In the genomic region with DNA sequence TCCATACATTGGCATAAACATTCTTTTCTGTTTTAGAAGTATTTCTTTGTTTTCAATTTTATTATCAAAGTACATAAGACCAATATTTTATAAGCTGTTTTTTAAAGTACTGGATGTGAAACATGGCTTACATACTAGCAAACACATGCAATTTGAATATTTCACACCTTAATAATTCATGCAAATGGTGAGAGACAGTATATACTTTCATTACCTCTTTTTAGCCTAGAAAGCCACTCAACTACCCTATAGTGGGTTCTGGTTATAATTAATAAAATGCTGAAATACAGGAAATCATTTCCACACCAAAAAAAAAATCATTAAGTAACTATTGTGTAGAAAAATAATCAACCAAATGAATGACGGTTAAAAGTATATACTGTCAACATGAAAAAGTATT, we compare ENCODE assay signal across 18 cellular contexts. TPM values are rescaled to one million over a fixed set of nuclear protein-coding genes. Genes with fewer than 3 reads are reported as not detected.
DNase-seq lines count a peak whose midpoint lies in the region; ATAC-seq, FAIRE-seq and TF ChIP-seq lines count a peak whose summit lies in the region.
"Had no signal": no experiment of that assay in that cellular context is flagged by ENCODE, and none has a peak within 500 bp of the region (broad histone marks: within the 10 kb centered on the region; RNA-seq: fewer than 3 reads in every experiment).

No MANE protein-coding gene starts in this region.

- H3K9ac ChIP-seq in colonic mucosa (ENCODE audit: low read depth in 2 of 2, low read length in 2 of 2): no peak overlapping the region

- no peak overlapping the region for H3K27ac ChIP-seq in colonic mucosa

- H3K36me3 Mint-ChIP-seq in memory B cell: peaks cover 20% of the 10 kb centered on the region
- peaks cover 35% of the 10 kb centered on the region for H3K36me3 Mint-ChIP-seq in activated T-cell treated with anti-CD3 and anti-CD28 coated beads, Interleukin-2, amount 50 U/mL, for 24 hours (ENCODE audit: low read depth)

- H3K4me1 Mint-ChIP-seq in memory B cell: peaks cover 2% of the 10 kb centered on the region
- H3K4me1 Mint-ChIP-seq in activated T-cell treated with anti-CD3 and anti-CD28 coated beads, Interleukin-2, amount 50 U/mL, for 24 hours (ENCODE audit: low read depth): no peaks in the 10 kb centered on the region

- ATAC-seq in HG03139 (IDR thresholded peaks at IDR 0.05; ENCODE audit: unreplicated experiment): peak; percentile 63
- peak; percentile 100 for ATAC-seq in memory B cell (ENCODE audit: low read depth)

- peaks cover 2% of the 10 kb centered on the region for H3K9me3 Mint-ChIP-seq in memory B cell
- H3K9me3 Mint-ChIP-seq in activated T-cell treated with anti-CD3 and anti-CD28 coated beads, Interleukin-2, amount 50 U/mL, for 24 hours: no peaks in the 10 kb centered on the region
- H3K9me3 Mint-ChIP-seq: CD4-positive, alpha-beta T cell; HFFc6 had no signal

- H3K4me3 Mint-ChIP-seq in memory B cell: no peak overlapping the region
- no peak overlapping the region for H3K4me3 Mint-ChIP-seq in activated T-cell treated with anti-CD3 and anti-CD28 coated beads, Interleukin-2, amount 50 U/mL, for 24 hours
- H3K4me3 Mint-ChIP-seq: CD4-positive, alpha-beta T cell; HFFc6 had no signal

- no peaks in the 10 kb centered on the region for H3K27me3 Mint-ChIP-seq in memory B cell
- no peaks in the 10 kb centered on the region for H3K27me3 Mint-ChIP-seq in activated T-cell treated with anti-CD3 and anti-CD28 coated beads, Interleukin-2, amount 50 U/mL, for 24 hours
- H3K27me3 Mint-ChIP-seq: CD4-positive, alpha-beta T cell had no signal

- intact Hi-C loops in colonic mucosa (cut with DNase I): no loop called here

- no peak overlapping the region for H3K27ac Mint-ChIP-seq in memory B cell
- no peak overlapping the region for H3K27ac Mint-ChIP-seq in activated T-cell treated with anti-CD3 and anti-CD28 coated beads, Interleukin-2, amount 50 U/mL, for 24 hours
- H3K27ac Mint-ChIP-seq: CD4-positive, alpha-beta T cell; HFFc6 had no signal

- DNase-seq in GM18507 (ENCODE audit: extremely low spot score, insufficient read length, low read depth): no peak
- DNase-seq in NOMO-1 treated with dmso at 0.1 percent for 144 hours (lab: John Stamatoyannopoulos, UW; ENCODE audit: unreplicated experiment): peak; percentile 5
- no peak for DNase-seq in memory B cell (ENCODE audit: low spot score in 2 of 2)
- DNase-seq in activated T-cell treated with anti-CD3 and anti-CD28 coated beads, Interleukin-2, amount 50 U/mL, for 24 hours: no peak
- no peak for DNase-seq in D341Med (ENCODE audit: low spot score)
- no peak for DNase-seq in SKM-1 treated with dmso at 0.1 percent for 144 hours (lab: John Stamatoyannopoulos, UW; ENCODE audit: unreplicated experiment)
- no peak for DNase-seq in colonic mucosa
- DNase-seq: ACHN; Calu3; CD4-positive, alpha-beta T cell; HFFc6; Kasumi-1; NCI-H1048; NCI-H774; OCI-M1; RPMI8226; SW 1271 had no signal

- no peaks in the 10 kb centered on the region for H3K36me3 ChIP-seq in colonic mucosa

- H3K9me3 ChIP-seq in colonic mucosa: no peaks in the 10 kb centered on the region

- TF ChIP-seq CTCF in colonic mucosa (IDR thresholded peaks at IDR 0.05): no peak

- H3K4me3 ChIP-seq in colonic mucosa: no peak overlapping the region

- peak; percentile 66 for FAIRE-seq in GM18507 (lab: Jason Lieb, UNC)

- H3K27me3 ChIP-seq in colonic mucosa: no peaks in the 10 kb centered on the region

- no peaks in the 10 kb centered on the region for H3K4me1 ChIP-seq in colonic mucosa

RNA-seq across cellular contexts. Expression of gene MELTF, which starts 38.5 kb away (rescaled TPM):
- total RNA-seq in colonic mucosa: 10 to 100 TPM; 15.7 to 31.2 TPM
